25 cellular contexts compared by ENCODE assay signal in genomic region chr4:156636398-156636797, GRCh38.
"Had no signal": no experiment of that assay in that cellular context is flagged by ENCODE, and none has a peak within 500 bp of the region (broad histone marks: within the 10 kb centered on the region; RNA-seq: fewer than 3 reads in every experiment).

No MANE protein-coding gene starts in this region.

- H3K4me1 Mint-ChIP-seq: naive B cell; natural killer cell; stimulated activated effector memory CD8-positive, alpha-beta T cell treated with anti-CD3 and anti-CD28 coated beads, Interleukin-12 subunit alpha, Interleukin-12 subunit beta, amount 100 ng/mL, for 72 hours had no signal

- H3K27ac ChIP-seq: pancreas, prostate gland, skin epidermis, spleen, suprapubic skin, thoracic aorta, tibial artery had no signal

- H3K4me1 ChIP-seq: pancreas, prostate gland, spleen, suprapubic skin, uterus had no signal

- H3K9me3 ChIP-seq: pancreas, prostate gland, spleen, suprapubic skin, thoracic aorta, tibial artery, uterus had no signal

- H3K27me3 ChIP-seq: pancreas, spleen, suprapubic skin, tibial artery, uterus had no signal

- H3K27ac Mint-ChIP-seq: naive B cell; natural killer cell; stimulated activated effector memory CD8-positive, alpha-beta T cell treated with anti-CD3 and anti-CD28 coated beads, Interleukin-12 subunit alpha, Interleukin-12 subunit beta, amount 100 ng/mL, for 72 hours; stimulated activated naive CD8-positive, alpha-beta T cell treated with anti-CD3 and anti-CD28 coated beads, Interleukin-15, Interleukin-2, amounts not matched to agents 100 ng/mL and 50 ng/mL, for 24 hours; type B pancreatic cell had no signal

- ATAC-seq: left cardiac atrium; left lobe of liver; natural killer cell; pancreas; right cardiac atrium; sciatic nerve; stimulated activated effector memory CD8-positive, alpha-beta T cell treated with anti-CD3 and anti-CD28 coated beads, Interleukin-12 subunit alpha, Interleukin-12 subunit beta, amount 100 ng/mL, for 72 hours had no signal

- H3K4me3 ChIP-seq: lung, pancreas, prostate gland, skin epidermis, spleen, suprapubic skin, thoracic aorta, tibial artery, uterus had no signal

- H3K36me3 Mint-ChIP-seq: naive B cell; natural killer cell; stimulated activated effector memory CD8-positive, alpha-beta T cell treated with anti-CD3 and anti-CD28 coated beads, Interleukin-12 subunit alpha, Interleukin-12 subunit beta, amount 100 ng/mL, for 72 hours; type B pancreatic cell had no signal

- DNase-seq: hippocampal formation; kidney glomerular epithelial cell; left cardiac atrium; naive B cell; natural killer cell; nucleus accumbens; pancreas; posterior cingulate gyrus; retina; right cardiac atrium; spleen; stimulated activated CD4-positive, alpha-beta T cell treated with anti-CD3 and anti-CD28 coated beads, Interleukin-4, amount 100 ng/mL, for 24 hours; stimulated activated naive CD4-positive, alpha-beta T cell; tibial artery; uterus had no signal

- H3K27me3 Mint-ChIP-seq: naive B cell; stimulated activated naive CD8-positive, alpha-beta T cell treated with anti-CD3 and anti-CD28 coated beads, Interleukin-15, Interleukin-2, amounts not matched to agents 100 ng/mL and 50 ng/mL, for 24 hours had no signal

- H3K36me3 ChIP-seq: pancreas, prostate gland, spleen, suprapubic skin, thoracic aorta, tibial artery, uterus had no signal

- H3K4me3 Mint-ChIP-seq: naive B cell; natural killer cell; stimulated activated effector memory CD8-positive, alpha-beta T cell treated with anti-CD3 and anti-CD28 coated beads, Interleukin-12 subunit alpha, Interleukin-12 subunit beta, amount 100 ng/mL, for 72 hours; stimulated activated naive CD8-positive, alpha-beta T cell treated with anti-CD3 and anti-CD28 coated beads, Interleukin-15, Interleukin-2, amounts not matched to agents 100 ng/mL and 50 ng/mL, for 24 hours; type B pancreatic cell had no signal
